In the genomic region with DNA sequence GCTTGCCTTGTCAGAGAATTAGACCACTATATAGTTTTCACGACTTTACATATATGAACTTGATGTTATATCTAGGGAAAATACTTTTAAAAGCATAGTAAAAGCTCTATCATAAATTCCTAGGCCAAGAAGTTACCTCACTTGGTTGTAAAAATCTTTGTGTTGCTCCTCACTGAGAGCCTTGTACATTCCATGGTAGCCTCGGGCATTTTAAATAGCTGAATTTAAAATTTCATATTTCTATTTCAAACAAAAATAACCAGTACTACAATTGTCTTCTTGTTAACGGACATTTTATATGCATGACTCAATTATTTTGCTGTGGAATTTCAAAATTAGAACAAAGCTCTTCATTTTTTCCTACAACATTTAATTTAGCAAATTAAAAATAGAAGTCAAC, we compare ENCODE assay signal across 1 cellular context.
TF ChIP-seq lines count a peak whose summit lies in the region.

No MANE protein-coding gene starts in this region.

TF ChIP-seq in HCT116, 20 proteins besides CTCF, POLR2A, EP300 and RAD21 (continued from another document):
- no peak for TF ChIP-seq SP1 (IDR thresholded peaks at IDR 0.05; ENCODE audit: low read depth)
